19 cellular contexts compared by ENCODE assay signal in the genomic region with DNA sequence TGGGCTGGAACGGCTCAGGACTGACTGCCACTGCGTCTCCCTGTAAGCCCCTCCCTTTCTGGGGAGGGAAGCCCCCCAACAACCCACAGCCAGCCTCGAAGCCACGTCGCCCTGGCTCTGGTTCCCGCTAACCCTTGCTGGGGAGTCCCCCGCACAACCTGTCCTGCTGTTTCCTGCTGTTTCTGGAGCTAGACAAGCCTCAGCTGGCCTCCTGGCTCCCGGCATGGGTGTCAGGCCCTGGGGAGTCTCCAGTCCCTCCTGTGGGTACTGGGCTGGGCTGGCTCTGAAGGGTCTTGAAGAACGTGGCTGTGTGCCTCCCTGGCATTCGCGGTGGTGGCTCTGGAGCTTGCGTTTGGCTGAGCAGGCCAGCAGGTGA.
"Had no signal": no experiment of that assay in that cellular context is flagged by ENCODE, and none has a peak within 500 bp of the region (broad histone marks: within the 10 kb centered on the region; RNA-seq: fewer than 3 reads in every experiment).

No MANE protein-coding gene starts in this region.

- ATAC-seq: activated CD4-positive, alpha-beta T cell treated with anti-CD3 and anti-CD28 coated beads for 36 hours; activated T-cell treated with anti-CD3 and anti-CD28 coated beads, Interleukin-2, amount 50 U/mL, for 4 hours had no signal

- H3K27me3 Mint-ChIP-seq: activated CD4-positive, alpha-beta T cell treated with anti-CD3 and anti-CD28 coated beads for 36 hours had no signal

- H3K9me3 ChIP-seq: stomach, upper lobe of left lung had no signal

- H3K9me3 Mint-ChIP-seq: activated naive CD4-positive, alpha-beta T cell treated with anti-CD3 and anti-CD28 coated beads, Interleukin-2, amount 50 U/mL, for 72 hours; activated T-cell treated with anti-CD3 and anti-CD28 coated beads, Interleukin-2, amount 50 U/mL, for 4 hours; nephron progenitor cell; T-helper 2 cell treated with Interferon-gamma antibody and Interleukin-4, amounts not matched to agents 5 μg/mL and 100 μg/mL, for 36 hours had no signal

- H3K27ac Mint-ChIP-seq: activated CD4-positive, alpha-beta T cell treated with anti-CD3 and anti-CD28 coated beads for 36 hours; nephron progenitor cell; T-helper 2 cell treated with Interferon-gamma antibody and Interleukin-4, amounts not matched to agents 5 μg/mL and 100 μg/mL, for 36 hours had no signal

- H3K4me3 ChIP-seq: SK-N-MC, stomach, upper lobe of left lung had no signal

- H3K4me3 Mint-ChIP-seq: activated CD4-positive, alpha-beta T cell treated with anti-CD3 and anti-CD28 coated beads for 36 hours; activated T-cell treated with anti-CD3 and anti-CD28 coated beads, Interleukin-2, amount 50 U/mL, for 4 hours; nephron progenitor cell; T-helper 2 cell treated with Interferon-gamma antibody and Interleukin-4, amounts not matched to agents 5 μg/mL and 100 μg/mL, for 36 hours had no signal

- DNase-seq: activated CD4-positive, alpha-beta T cell treated with anti-CD3 and anti-CD28 coated beads for 36 hours; activated CD4-positive, alpha-beta T cell treated with anti-CD3 and anti-CD28 coated beads, Interleukin-2, amount 50 U/mL, for 48 hours; activated effector memory CD4-positive, alpha-beta T cell treated with anti-CD3 and anti-CD28 coated beads, Interleukin-2, amount 50 U/mL, for 16 hours; activated T-cell treated with anti-CD3 and anti-CD28 coated beads, Interleukin-2, amount 50 U/mL, for 4 hours; amniotic stem cell; foreskin fibroblast; glutamatergic neuron; hippocampal formation; islet precursor cell; nephron progenitor cell; retina; stimulated activated CD4-positive, alpha-beta T cell treated with anti-CD3 and anti-CD28 coated beads, Interleukin-12 subunit alpha, Interleukin-12 subunit beta, amount 100 ng/mL, for 4 hours; stimulated activated CD4-positive, alpha-beta T cell treated with anti-CD3 and anti-CD28 coated beads, Interleukin-1b, Interleukin-23, amount 100 ng/mL, for 48 hours; stimulated activated CD8-positive, alpha-beta memory T cell treated with anti-CD3 and anti-CD28 coated beads, Interleukin-4, amount 100 ng/mL, for 48 hours; stomach had no signal

- H3K27me3 ChIP-seq: stomach, upper lobe of left lung had no signal

- H3K27ac ChIP-seq: SK-N-MC, stomach, upper lobe of left lung had no signal
